18 cellular contexts compared by ENCODE assay signal in the genomic region with DNA sequence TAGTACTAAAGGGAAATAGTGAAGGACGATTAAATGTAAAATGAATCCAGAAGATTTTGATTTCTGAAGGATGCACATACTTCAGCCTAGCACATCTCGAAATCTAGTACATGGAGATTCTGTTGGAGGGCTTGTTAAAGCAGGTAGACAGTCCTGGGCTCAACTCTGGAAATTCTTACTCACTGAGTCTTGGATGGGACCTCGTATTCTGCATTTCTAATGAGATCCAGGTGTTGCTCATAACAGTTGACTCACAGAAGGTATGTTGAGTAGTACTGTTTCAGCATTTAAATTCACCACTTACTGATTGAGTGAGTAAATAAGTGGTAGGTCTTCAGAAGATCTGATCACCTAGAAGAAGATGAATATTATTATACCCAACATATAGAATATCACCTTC.
A peak's percentile ranks its signal among the peaks of the same experiment; 100 is the strongest.
DNase-seq lines count a peak whose midpoint lies in the region; ATAC-seq, FAIRE-seq and TF ChIP-seq lines count a peak whose summit lies in the region.
"Had no signal": no experiment of that assay in that cellular context is flagged by ENCODE, and none has a peak within 500 bp of the region (broad histone marks: within the 10 kb centered on the region; RNA-seq: fewer than 3 reads in every experiment).

No MANE protein-coding gene starts in this region.

- peak; percentile 57 for DNase-seq in bronchial epithelial cell (ENCODE audit: low read depth)
- DNase-seq in epithelial cell of prostate (ENCODE audit: low read depth, low spot score), result peak; percentile 18
- DNase-seq in trophoblast cell, result peak; percentile 11 to 40
- no peak for DNase-seq in NCI-H2171 treated with DMSO at 0.1 percent for 48 hours (lab: John Stamatoyannopoulos, UW)
- no peak for DNase-seq in stimulated activated effector memory CD8-positive, alpha-beta T cell treated with anti-CD3 and anti-CD28 coated beads, Interleukin-12 subunit alpha, Interleukin-12 subunit beta, amount 100 ng/mL, for 72 hours (ENCODE audit: low spot score in 2 of 2)
- no peak for DNase-seq in foreskin melanocyte
- DNase-seq: C1 segment of cervical spinal cord, Calu3, COR-L47, DMS53, DMS79 treated with DMSO at 0.1 percent for 48 hours, GOT3, HFFc6 had no signal

- no peak overlapping the region for H3K4ac ChIP-seq in trophoblast cell (ENCODE audit: low read depth, low read length)

- H3K27ac ChIP-seq in epithelial cell of prostate, result no peak overlapping the region
- no peak overlapping the region for H3K27ac ChIP-seq in trophoblast cell (ENCODE audit: low read depth, low read length)

- H3K4me1 ChIP-seq in trophoblast cell (ENCODE audit: control insufficient read depth in 1 of 2, insufficient read depth in 2 of 2, low read length in 2 of 2), result no peaks in the 10 kb centered on the region
- H3K4me1 ChIP-seq: HAP-1 had no signal

- H3K9me3 Mint-ChIP-seq in stimulated activated effector memory CD8-positive, alpha-beta T cell treated with anti-CD3 and anti-CD28 coated beads, Interleukin-12 subunit alpha, Interleukin-12 subunit beta, amount 100 ng/mL, for 72 hours, result peaks cover 24% of the 10 kb centered on the region

- H2BK12ac ChIP-seq in trophoblast cell (ENCODE audit: low read length), result no peak overlapping the region

- no peak overlapping the region for H3K4me3 ChIP-seq in bronchial epithelial cell (ENCODE audit: low read depth, low read length)
- H3K4me3 ChIP-seq in trophoblast cell (ENCODE audit: low read depth, low read length), result no peak overlapping the region
- H3K4me3 ChIP-seq: HAP-1 had no signal

- H3K27me3 ChIP-seq in bronchial epithelial cell (ENCODE audit: control insufficient read depth, insufficient read depth, low read length) (no peaks in the 10 kb centered on the region), trophoblast cell (ENCODE audit: insufficient read depth, low read length) (no peaks in the 10 kb centered on the region)

- TF ChIP-seq CTCF in bronchial epithelial cell (IDR thresholded peaks at IDR 0.05; ENCODE audit: insufficient read depth, low read length, severe bottlenecking), result no peak

- H3K4me2 ChIP-seq in trophoblast cell (ENCODE audit: low read length), result no peak overlapping the region

- H3K4me1 Mint-ChIP-seq in stimulated activated effector memory CD8-positive, alpha-beta T cell treated with anti-CD3 and anti-CD28 coated beads, Interleukin-12 subunit alpha, Interleukin-12 subunit beta, amount 100 ng/mL, for 72 hours, result no peaks in the 10 kb centered on the region
- H3K4me1 Mint-ChIP-seq: CD4-positive, alpha-beta memory T cell had no signal

- H2AK5ac ChIP-seq in trophoblast cell (ENCODE audit: low read length), result no peak overlapping the region

- H3K79me1 ChIP-seq in trophoblast cell (ENCODE audit: low read length), result no peaks in the 10 kb centered on the region

- H3K36me3 ChIP-seq in bronchial epithelial cell (ENCODE audit: control insufficient read depth, insufficient read depth, low read length) (no peaks in the 10 kb centered on the region), trophoblast cell (ENCODE audit: control insufficient read depth in 1 of 2, insufficient read depth in 2 of 2, low read length in 2 of 2) (no peaks in the 10 kb centered on the region)
- H3K36me3 ChIP-seq: HAP-1 had no signal

- H4K8ac ChIP-seq in trophoblast cell (ENCODE audit: low read depth, low read length), result no peak overlapping the region

- H3K4me3 Mint-ChIP-seq in stimulated activated effector memory CD8-positive, alpha-beta T cell treated with anti-CD3 and anti-CD28 coated beads, Interleukin-12 subunit alpha, Interleukin-12 subunit beta, amount 100 ng/mL, for 72 hours, result no peak overlapping the region
- H3K4me3 Mint-ChIP-seq: CD4-positive, alpha-beta memory T cell; HFFc6 had no signal

- H3K23ac ChIP-seq in trophoblast cell (ENCODE audit: low read length), result no peak overlapping the region

- no CpG with 5 or more reads among the region's 3 CpGs for WGBS in trophoblast cell (ENCODE audit: extremely low coverage, insufficient coverage, insufficient read length)

- H3K9me3 ChIP-seq in trophoblast cell (ENCODE audit: insufficient read depth, low read depth, low read length), result no peaks in the 10 kb centered on the region
- H3K9me3 ChIP-seq: HAP-1 had no signal

- no peaks in the 10 kb centered on the region for H3K36me3 Mint-ChIP-seq in stimulated activated effector memory CD8-positive, alpha-beta T cell treated with anti-CD3 and anti-CD28 coated beads, Interleukin-12 subunit alpha, Interleukin-12 subunit beta, amount 100 ng/mL, for 72 hours
- H3K36me3 Mint-ChIP-seq: CD4-positive, alpha-beta memory T cell had no signal

- FAIRE-seq in bronchial epithelial cell (lab: Jason Lieb, UNC), result no peak
- FAIRE-seq: G401.6, GM12892, H54 had no signal

- H4K12ac ChIP-seq in trophoblast cell (ENCODE audit: low read depth, low read length), result no peak overlapping the region

- no peak overlapping the region for H2BK5ac ChIP-seq in trophoblast cell (ENCODE audit: low read depth, low read length, poor library complexity)

- H3K79me2 ChIP-seq in trophoblast cell (ENCODE audit: control insufficient read depth, insufficient read depth, low read length, poor library complexity), result no peaks in the 10 kb centered on the region

- no peak overlapping the region for H3K27ac Mint-ChIP-seq in stimulated activated effector memory CD8-positive, alpha-beta T cell treated with anti-CD3 and anti-CD28 coated beads, Interleukin-12 subunit alpha, Interleukin-12 subunit beta, amount 100 ng/mL, for 72 hours
- H3K27ac Mint-ChIP-seq: CD4-positive, alpha-beta memory T cell; HFFc6 had no signal

- H2AFZ ChIP-seq in trophoblast cell (ENCODE audit: insufficient read depth, low read length, poor library complexity), result no peak overlapping the region

- no peak overlapping the region for H4K91ac ChIP-seq in trophoblast cell (ENCODE audit: low read depth, low read length)

- no peak overlapping the region for H3K9ac ChIP-seq in trophoblast cell (ENCODE audit: low read length)

- H3K14ac ChIP-seq in trophoblast cell (ENCODE audit: low read length), result no peak overlapping the region

- no peak overlapping the region for H2BK120ac ChIP-seq in trophoblast cell (ENCODE audit: insufficient read depth, low read length, poor library complexity)

- ATAC-seq in stimulated activated effector memory CD8-positive, alpha-beta T cell treated with anti-CD3 and anti-CD28 coated beads, Interleukin-12 subunit alpha, Interleukin-12 subunit beta, amount 100 ng/mL, for 72 hours, result no peak

- H3K18ac ChIP-seq in trophoblast cell (ENCODE audit: low read length), result no peak overlapping the region

Comparison
In these comparisons a context has a peak if more than half of its experiments do, and no peak if none do; other contexts are left out.
1. DNase-seq: peak in bronchial epithelial cell (single experiment), epithelial cell of prostate (single experiment) and trophoblast cell (2 of 2); none in NCI-H2171 treated with DMSO at 0.1 percent for 48 hours (single experiment), stimulated activated effector memory CD8-positive, alpha-beta T cell treated with anti-CD3 and anti-CD28 coated beads, Interleukin-12 subunit alpha, Interleukin-12 subunit beta, amount 100 ng/mL, for 72 hours (0 of 2) and foreskin melanocyte (single experiment).